Comparison of ENCODE assay signal across 20 cellular contexts in the genomic region with DNA sequence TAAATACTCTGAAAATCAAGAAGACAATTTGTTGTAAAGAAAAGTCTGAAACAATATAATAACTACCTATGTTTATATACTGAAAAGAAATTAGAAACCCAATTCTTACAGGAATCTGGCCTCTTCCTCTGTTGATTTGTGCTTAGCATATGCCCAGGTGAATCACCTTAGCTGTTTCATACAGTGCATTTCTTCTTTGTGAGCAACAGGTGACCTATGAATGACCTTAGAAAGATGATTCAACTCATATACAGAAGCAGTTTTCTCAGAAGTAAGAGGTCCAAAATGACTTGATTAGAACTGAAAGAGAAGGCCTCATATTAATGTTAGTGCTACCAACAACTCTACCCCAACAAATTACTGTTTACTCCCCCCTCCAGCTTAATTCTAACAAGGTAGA.
DNase-seq lines count a peak whose midpoint lies in the region; ATAC-seq and TF ChIP-seq lines count a peak whose summit lies in the region.
"Had no signal": no experiment of that assay in that cellular context is flagged by ENCODE, and none has a peak within 500 bp of the region (broad histone marks: within the 10 kb centered on the region; RNA-seq: fewer than 3 reads in every experiment).

No MANE protein-coding gene starts in this region.

- intact Hi-C loops in PC-3 (cut with micrococcal nuclease) (loop anchor here (1.0 to 5.0 kb wide), 3 partner anchors 27 to 85 kb away; no protein-coding TSS in a partner anchor), left lung (cut with DNase I) (no loop called here), uterus (cut with DNase I; ENCODE audit: low total_unique reads) (no loop called here), right cardiac atrium (cut with DNase I) (no loop called here)

- H3K4me2 ChIP-seq in PC-3 (ENCODE audit: low read length) = peak overlapping the region; percentile 66

- peak overlapping the region; percentile 57 for H3K9ac ChIP-seq in PC-3 (ENCODE audit: low read length)

- no TSS peak for BruUV-seq in PC-3 (replicated peaks; lab: Mats Ljungman, UMichigan)

- H3K79me2 ChIP-seq in PC-3 (ENCODE audit: low read length) = no peaks in the 10 kb centered on the region

- H3F3A ChIP-seq in PC-3 (ENCODE audit: low read length, unreplicated experiment) = peaks cover 10% of the 10 kb centered on the region

- no peak for TF ChIP-seq POLR2A in uterus (IDR thresholded peaks at IDR 0.05)

- CTCF ChIA-PET in PC-3 (lab: Charles Lee) = no interaction called here

- ATAC-seq in PC-3 (peak; percentile 67), left lung (peak; percentile 53), right cardiac atrium (no peak)
- ATAC-seq: heart right ventricle had no signal

- H3K27me3 ChIP-seq in PC-3 (ENCODE audit: low read length) (no peaks in the 10 kb centered on the region), left lung (no peaks in the 10 kb centered on the region), uterus (no peaks in the 10 kb centered on the region), right cardiac atrium (ENCODE audit: control insufficient read depth, insufficient read depth) (no peaks in the 10 kb centered on the region)
- H3K27me3 ChIP-seq: heart right ventricle, MG63, right atrium auricular region had no signal

- H4K20me1 ChIP-seq in PC-3 (ENCODE audit: low read length) = no peaks in the 10 kb centered on the region

- H3K27ac ChIP-seq in PC-3 (ENCODE audit: low read length) (peak overlapping the region; percentile 89), left lung (no peak overlapping the region), uterus (no peak overlapping the region), coronary artery (no peak overlapping the region), right cardiac atrium (ENCODE audit: low read length) (no peak overlapping the region)
- H3K27ac ChIP-seq: heart right ventricle, right atrium auricular region had no signal

- H3K4me3 ChIP-seq in PC-3 (ENCODE audit: low read length) = no peak overlapping the region
- no peak overlapping the region for H3K4me3 ChIP-seq in epithelial cell of esophagus (ENCODE audit: low read length)
- H3K4me3 ChIP-seq in left lung = no peak overlapping the region
- no peak overlapping the region for H3K4me3 ChIP-seq in uterus
- no peak overlapping the region for H3K4me3 ChIP-seq in coronary artery
- H3K4me3 ChIP-seq in right cardiac atrium (ENCODE audit: low read length) = no peak overlapping the region
- H3K4me3 ChIP-seq: heart right ventricle, MG63, right atrium auricular region had no signal

- H3K4me1 ChIP-seq in PC-3 (ENCODE audit: insufficient read depth, low read length) (peaks cover 49% of the 10 kb centered on the region), left lung (no peaks in the 10 kb centered on the region), uterus (no peaks in the 10 kb centered on the region), right cardiac atrium (ENCODE audit: control insufficient read depth, insufficient read depth, low read length) (no peaks in the 10 kb centered on the region)
- H3K4me1 ChIP-seq: heart right ventricle, right atrium auricular region had no signal

- no peak overlapping the region for H2AFZ ChIP-seq in PC-3 (ENCODE audit: low read length)

- H3K9me3 ChIP-seq in PC-3 (ENCODE audit: low read length) (no peaks in the 10 kb centered on the region), left lung (peaks cover 0 to 8% of the 10 kb centered on the region in 2 donors), uterus (peaks cover 0 to 2% of the 10 kb centered on the region in 2 donors), right cardiac atrium (ENCODE audit: control insufficient read depth, low read length) (no peaks in the 10 kb centered on the region)
- H3K9me3 ChIP-seq: MG63 had no signal

- H3K9me2 ChIP-seq in PC-3 (replicated peaks; ENCODE audit: low read length) = no peaks in the 10 kb centered on the region

- POLR2A ChIA-PET in PC-3 (lab: Charles Lee; ENCODE audit: unreplicated experiment) = no interaction called here

- DNase-seq in EL (peak; percentile 46), PC-3 (peak; percentile 94), epithelial cell of esophagus (ENCODE audit: low read depth) (peak; percentile 91), left lung (no peak), uterus (no peak), coronary artery (ENCODE audit: low spot score) (no peak), right cardiac atrium (no peak)
- no peak for DNase-seq in activated naive CD4-positive, alpha-beta T cell treated with Interleukin-2 at 50 U/mL for 16 hours
- DNase-seq: activated CD4-positive, alpha-beta T cell treated with anti-CD3 and anti-CD28 coated beads, Interleukin-2, amount 50 U/mL, for 4 hours; activated naive CD8-positive, alpha-beta T cell treated with anti-CD3 and anti-CD28 coated beads for 36 hours; activated T-cell treated with anti-CD3 and anti-CD28 coated beads, Interleukin-2, amount 50 U/mL, for 24 hours; cerebellar nuclear complex; COR-L47; H9; heart right ventricle; islet precursor cell; MG63; NCI-H1930; substantia nigra had no signal

- H3K36me3 ChIP-seq in PC-3 (ENCODE audit: low read depth, low read length) (no peaks in the 10 kb centered on the region), left lung (no peaks in the 10 kb centered on the region), uterus (no peaks in the 10 kb centered on the region)
- H3K36me3 ChIP-seq: heart right ventricle, MG63, right atrium auricular region had no signal

- TF ChIP-seq CTCF in PC-3 (conservative IDR thresholded peaks at IDR 0.05; ENCODE audit: low read depth, low read length) (no peak), epithelial cell of esophagus (IDR thresholded peaks at IDR 0.05; ENCODE audit: insufficient read depth, low read depth, low read length, missing control alignments) (no peak), left lung (IDR thresholded peaks at IDR 0.05) (no peak), uterus (IDR thresholded peaks at IDR 0.05) (no peak), coronary artery (IDR thresholded peaks at IDR 0.05) (no peak)

Comparison
In these comparisons a context has a peak if more than half of its experiments do, and no peak if none do; other contexts are left out.
1. DNase-seq: peak in EL (single experiment), PC-3 (single experiment) and epithelial cell of esophagus (single experiment); none in left lung (0 of 2), activated naive CD4-positive, alpha-beta T cell treated with Interleukin-2 at 50 U/mL for 16 hours (single experiment), uterus (0 of 2), coronary artery (single experiment) and right cardiac atrium (0 of 3).
2. ATAC-seq: peak in PC-3 (single experiment) and left lung (single experiment); none in right cardiac atrium (0 of 2).